8 cellular contexts compared by ENCODE assay signal in genomic region chr7:5527038-5527339, GRCh38. TPM values are rescaled to one million over a fixed set of nuclear protein-coding genes. Genes with fewer than 3 reads are reported as not detected.
DNase-seq lines count a peak whose midpoint lies in the region; FAIRE-seq and TF ChIP-seq lines count a peak whose summit lies in the region.
"Not testable (repeated sequence)": the region's sequence is repeated elsewhere in the genome, so short reads cannot be mapped to it uniquely, and the experiment has no call there.

No MANE protein-coding gene starts in this region.

- intact Hi-C loops in kidney (cut with DNase I): not testable (repeated sequence)

- TF ChIP-seq CTCF in BJ (IDR thresholded peaks at IDR 0.05; ENCODE audit: insufficient read depth, low read depth, low read length); H1 (IDR thresholded peaks at IDR 0.05; ENCODE audit: control extremely low read depth in 1 of 3, insufficient read depth in 1 of 3, low read depth in 1 of 3, low read length in 3 of 3); kidney (IDR thresholded peaks at IDR 0.05; ENCODE audit: borderline replicate concordance, extremely low read depth, insufficient read depth); neural crest cell (conservative IDR thresholded peaks at IDR 0.05): not testable (repeated sequence)

- not testable (repeated sequence) for H3K9ac ChIP-seq in HUES48 (ENCODE audit: low read depth, low read length); H1 (replicated peaks in 1 of 4; ENCODE audit: extremely low read depth in 1 of 4, low read depth in 3 of 4, low read length in 3 of 4)
- H3K9ac ChIP-seq in adipocyte (ENCODE audit: low read length) (peak overlapping the region; percentile 99), kidney (ENCODE audit: low read length in 2 of 2) (peak overlapping the region in 1 of 2 donors; percentile 96)

- not testable (repeated sequence) for H4K8ac ChIP-seq in H1 (ENCODE audit: extremely low read depth, insufficient read depth, low read length)

- H2BK5ac ChIP-seq in H1 (ENCODE audit: low read depth, low read length): 0 out of 2 replicates have a peak overlapping the region, but pooled peaks have one; percentile 35

- H3K4ac ChIP-seq in H1 (replicated peaks; ENCODE audit: insufficient read length, low read depth, low read length): not testable (repeated sequence)

- H3K27ac Mint-ChIP-seq in T-helper 2 cell treated with Interferon-gamma antibody and Interleukin-4, amounts not matched to agents 5 μg/mL and 100 μg/mL, for 36 hours: peak overlapping the region; percentile 99
- not testable (repeated sequence) for H3K27ac Mint-ChIP-seq in neural crest cell (ENCODE audit: unreplicated experiment)
- H3K27ac Mint-ChIP-seq in stimulated activated naive CD8-positive, alpha-beta T cell treated with anti-CD3 and anti-CD28 coated beads, Interleukin-15, Interleukin-2, amounts not matched to agents 100 ng/mL and 50 ng/mL, for 24 hours: peak overlapping the region; percentile 95

- H3K23ac ChIP-seq in H1 (ENCODE audit: insufficient read length): not testable (repeated sequence)

- not testable (repeated sequence) for H4K91ac ChIP-seq in H1 (replicated peaks; ENCODE audit: insufficient read length, low read length)

- H3K23me2 ChIP-seq in H1 (ENCODE audit: low read depth, low read length): peaks cover 19% of the 10 kb centered on the region

- not testable (repeated sequence) for H3K4me2 ChIP-seq in H1 (ENCODE audit: insufficient read depth in 1 of 2, low read depth in 2 of 2, low read length in 2 of 2)

- POLR2A ChIA-PET in BJ (lab: Charles Lee): not testable (repeated sequence)
- POLR2A ChIA-PET in H1 (lab: Charles Lee; ENCODE audit: partially characterized antibody): interaction anchor here (0.8 to 1.8 kb wide), 5 partner anchors 111 to 182 kb away, joined by 3 to 5 read pairs (median 3); no protein-coding TSS in a partner anchor

- not testable (repeated sequence) for H3K4me1 ChIP-seq in HUES48 (ENCODE audit: control insufficient read depth, insufficient read depth, low read length); adipocyte (ENCODE audit: control insufficient read depth, insufficient read depth, low read length)
- peaks cover 0 to 26% (median 17%) of the 10 kb centered on the region in 4 experiments; a peak in 6 of 7 replicates for H3K4me1 ChIP-seq in H1 (replicated peaks in 1 of 4; ENCODE audit: control insufficient read depth in 3 of 4, insufficient read depth in 4 of 4, low read length in 3 of 4)
- peaks cover 0 to 23% of the 10 kb centered on the region in 2 donors for H3K4me1 ChIP-seq in kidney (ENCODE audit: control insufficient read depth in 1 of 2, insufficient read depth in 1 of 2, low read depth in 1 of 2, low read length in 2 of 2)

- not testable (repeated sequence) for H3K14ac ChIP-seq in H1 (ENCODE audit: insufficient read length)

- H4K20me1 ChIP-seq in H1 (replicated peaks in 1 of 2; ENCODE audit: control insufficient read depth in 1 of 2, insufficient read depth in 2 of 2, low read length in 2 of 2): peaks cover 15 to 22% of the 10 kb centered on the region in 2 experiments

- TF ChIP-seq EP300 in H1 (IDR thresholded peaks at IDR 0.05; ENCODE audit: borderline replicate concordance in 1 of 2, low read depth in 2 of 2, low read length in 2 of 2): not testable (repeated sequence)

- not testable (repeated sequence) for H4K5ac ChIP-seq in H1 (ENCODE audit: insufficient read length, low read depth, low read length)

- not testable (repeated sequence) for H3K9me3 Mint-ChIP-seq in T-helper 2 cell treated with Interferon-gamma antibody and Interleukin-4, amounts not matched to agents 5 μg/mL and 100 μg/mL, for 36 hours; neural crest cell; stimulated activated naive CD8-positive, alpha-beta T cell treated with anti-CD3 and anti-CD28 coated beads, Interleukin-15, Interleukin-2, amounts not matched to agents 100 ng/mL and 50 ng/mL, for 24 hours

- H3K4me3 ChIP-seq in BJ (ENCODE audit: low read depth, low read length) (peak overlapping the region; percentile 89), HUES48 (ENCODE audit: low read depth, low read length) (peak overlapping the region; percentile 9; the same call in 1 of the 2 replicates), adipocyte (ENCODE audit: low read length) (peak overlapping the region; percentile 91), H1 (ENCODE audit: extremely low read depth in 1 of 4, insufficient read depth in 2 of 4, low read depth in 3 of 4, low read length in 4 of 4) (peak overlapping the region in 1 of 4 experiments; percentile 90; a peak in 2 of 8 replicates), kidney (ENCODE audit: low read length in 2 of 2) (peak overlapping the region in 1 of 2 donors; percentile 90)

- peaks cover 28% of the 10 kb centered on the region for H3K4me1 Mint-ChIP-seq in T-helper 2 cell treated with Interferon-gamma antibody and Interleukin-4, amounts not matched to agents 5 μg/mL and 100 μg/mL, for 36 hours (ENCODE audit: low read depth)
- peaks cover 71% of the 10 kb centered on the region for H3K4me1 Mint-ChIP-seq in neural crest cell
- peaks cover 47% of the 10 kb centered on the region for H3K4me1 Mint-ChIP-seq in stimulated activated naive CD8-positive, alpha-beta T cell treated with anti-CD3 and anti-CD28 coated beads, Interleukin-15, Interleukin-2, amounts not matched to agents 100 ng/mL and 50 ng/mL, for 24 hours (ENCODE audit: low read depth)

- CTCF ChIA-PET in BJ (lab: Yijun Ruan, JAX): interaction anchor here (3.0 kb wide), 1 partner anchor 32 kb away, joined by 23 read pairs; no protein-coding TSS in a partner anchor
- CTCF ChIA-PET in H1 (lab: Charles Lee; ENCODE audit: partially characterized antibody): interaction anchor here (1.4 kb wide), 1 partner anchor 138 kb away, joined by 3 read pairs; no protein-coding TSS in a partner anchor

- H2BK120ac ChIP-seq in H1 (replicated peaks; ENCODE audit: low read depth, low read length): not testable (repeated sequence)

- not testable (repeated sequence) for H2BK15ac ChIP-seq in H1 (ENCODE audit: low read length)

- peaks cover 8 to 35% of the 10 kb centered on the region in 2 experiments for H3K79me2 ChIP-seq in H1 (ENCODE audit: control insufficient read depth in 1 of 2, insufficient read depth in 2 of 2, low read length in 2 of 2)

- TF ChIP-seq RAD21 in H1 (IDR thresholded peaks at IDR 0.05 in 1 of 2, conservative IDR thresholded peaks at IDR 0.05 in 1 of 2; ENCODE audit: low read depth in 2 of 2, low read length in 2 of 2): not testable (repeated sequence)

- peak overlapping the region; percentile 68 for H3K27ac ChIP-seq in HUES48 (ENCODE audit: low read depth, low read length)
- 0 out of 2 replicates have a peak overlapping the region, but pooled peaks have one; percentile 24 for H3K27ac ChIP-seq in H1 (ENCODE audit: low read depth, low read length)
- peak overlapping the region; percentile 47 to 57 for H3K27ac ChIP-seq in kidney (ENCODE audit: low read depth in 2 of 2, low read length in 2 of 2)

- H2AK5ac ChIP-seq in H1 (ENCODE audit: low read depth, low read length): not testable (repeated sequence)

- not testable (repeated sequence) for H2AFZ ChIP-seq in H1 (ENCODE audit: low read length)

- H3K4me3 Mint-ChIP-seq in T-helper 2 cell treated with Interferon-gamma antibody and Interleukin-4, amounts not matched to agents 5 μg/mL and 100 μg/mL, for 36 hours: peak overlapping the region; percentile 100
- H3K4me3 Mint-ChIP-seq in neural crest cell: peak overlapping the region; percentile 93
- peak overlapping the region; percentile 99 for H3K4me3 Mint-ChIP-seq in stimulated activated naive CD8-positive, alpha-beta T cell treated with anti-CD3 and anti-CD28 coated beads, Interleukin-15, Interleukin-2, amounts not matched to agents 100 ng/mL and 50 ng/mL, for 24 hours

- peaks cover 55% of the 10 kb centered on the region for H3K36me3 Mint-ChIP-seq in T-helper 2 cell treated with Interferon-gamma antibody and Interleukin-4, amounts not matched to agents 5 μg/mL and 100 μg/mL, for 36 hours (ENCODE audit: low read depth)
- peaks cover 57% of the 10 kb centered on the region for H3K36me3 Mint-ChIP-seq in neural crest cell (ENCODE audit: low read depth)
- H3K36me3 Mint-ChIP-seq in stimulated activated naive CD8-positive, alpha-beta T cell treated with anti-CD3 and anti-CD28 coated beads, Interleukin-15, Interleukin-2, amounts not matched to agents 100 ng/mL and 50 ng/mL, for 24 hours (ENCODE audit: low read depth): peaks cover 58% of the 10 kb centered on the region

- H3K27me3 ChIP-seq in BJ (ENCODE audit: control insufficient read depth, insufficient read depth, low read length); HUES48 (ENCODE audit: control insufficient read depth, insufficient read depth, low read length); adipocyte (replicated peaks; ENCODE audit: control insufficient read depth, insufficient read depth, low read length); H1 (replicated peaks in 1 of 4; ENCODE audit: control insufficient read depth in 3 of 4, extremely low read depth in 1 of 4, insufficient read depth in 3 of 4, low read length in 3 of 4): not testable (repeated sequence)

- FAIRE-seq in H1 (lab: Jason Lieb, UNC); kidney (lab: Jason Lieb, UNC): not testable (repeated sequence)

- WGBS in H1 (ENCODE audit: extremely low coverage in 1 of 2, insufficient coverage in 1 of 2, insufficient read length in 1 of 2, insufficient replicate concordance in 2 of 2, low coverage in 1 of 2, low lambda C conversion rate in 2 of 2, missing lambda C conversion rate in 1 of 2), 2 experiments: 70% methylated on average over 1 of the region's 2 CpGs; no CpG with 5 or more reads in 1 of the 2 experiments

- H3K18ac ChIP-seq in H1 (ENCODE audit: extremely low read depth, low read length): not testable (repeated sequence)

- not testable (repeated sequence) for H3K56ac ChIP-seq in H1 (replicated peaks; ENCODE audit: insufficient read length, low read depth, low read length)

- H2BK12ac ChIP-seq in H1 (ENCODE audit: low read depth, low read length): not testable (repeated sequence)

- not testable (repeated sequence) for H3K9me3 ChIP-seq in HUES48 (ENCODE audit: control insufficient read depth, insufficient read depth, low read length); adipocyte (ENCODE audit: control insufficient read depth, low read length); H1 (ENCODE audit: insufficient read depth in 2 of 2, low read depth in 1 of 2, low read length in 1 of 2); kidney (ENCODE audit: control insufficient read depth in 1 of 2, low read length in 2 of 2)

- not testable (repeated sequence) for H3K79me1 ChIP-seq in H1 (ENCODE audit: low read depth, low read length)

- H3K27me3 Mint-ChIP-seq in T-helper 2 cell treated with Interferon-gamma antibody and Interleukin-4, amounts not matched to agents 5 μg/mL and 100 μg/mL, for 36 hours (ENCODE audit: low read depth); stimulated activated naive CD8-positive, alpha-beta T cell treated with anti-CD3 and anti-CD28 coated beads, Interleukin-15, Interleukin-2, amounts not matched to agents 100 ng/mL and 50 ng/mL, for 24 hours: not testable (repeated sequence)
- peaks cover 77% of the 10 kb centered on the region for H3K27me3 Mint-ChIP-seq in neural crest cell (ENCODE audit: low read depth)

- DNase-seq in BJ (ENCODE audit: low read depth); T-helper 2 cell treated with Interferon-gamma antibody and Interleukin-4, amounts not matched to agents 5 μg/mL and 100 μg/mL, for 36 hours (ENCODE audit: low spot score); adipocyte (ENCODE audit: low read depth); H1 (ENCODE audit: low read depth in 1 of 2, low spot score in 2 of 2); kidney; neural crest cell (ENCODE audit: low read depth, low spot score): not testable (repeated sequence)

- H3K36me3 ChIP-seq in BJ (ENCODE audit: control insufficient read depth, insufficient read depth, low read length) (peaks cover 34% of the 10 kb centered on the region), HUES48 (ENCODE audit: control insufficient read depth, insufficient read depth, low read length) (peaks cover 59% of the 10 kb centered on the region), adipocyte (ENCODE audit: control insufficient read depth, insufficient read depth, low read length, severe bottlenecking) (peaks cover 41% of the 10 kb centered on the region), H1 (ENCODE audit: control insufficient read depth in 2 of 4, insufficient read depth in 4 of 4, low read length in 3 of 4) (peaks cover 45 to 57% (median 52%) of the 10 kb centered on the region in 4 experiments), kidney (ENCODE audit: control insufficient read depth in 1 of 2, insufficient read depth in 2 of 2, low read length in 2 of 2) (peaks cover 24 to 41% of the 10 kb centered on the region in 2 donors)

- TF ChIP-seq POLR2A in H1 (IDR thresholded peaks at IDR 0.05; ENCODE audit: control extremely low read depth in 1 of 2, low read depth in 2 of 2, low read length in 2 of 2): not testable (repeated sequence)

- not testable (repeated sequence) for H2BK20ac ChIP-seq in H1 (ENCODE audit: low read length)

RNA-seq across cellular contexts. Expression of gene ACTB, which starts 3.4 kb away (rescaled TPM):
- 2,752 and 4,471 TPM in 2 replicates for polyA plus RNA-seq in BJ (2011; rRNA removed)
- polyA minus RNA-seq in BJ (2011; rRNA and poly(A)+ RNA removed): 6,075 and 10,455 TPM in 2 replicates
- total RNA-seq in H1 (2021; fragmentation: NEBNext Ultra II Directional; extraction: Animal tissue kit (Norgen Biotek cat#: 25700)): 5,193 and 5,434 TPM in 2 replicates
- 3,302 and 5,403 TPM in 2 replicates for polyA plus RNA-seq in H1 (2011; rRNA removed)
- polyA plus RNA-seq in H1 (2011; cell fraction: cytosol; rRNA removed): 2,071 TPM
- 4,500 TPM for polyA plus RNA-seq in H1 (2011; cell fraction: nucleus; rRNA removed)
- 6,137 to 6,485 TPM (median 6,195 TPM) in 4 replicates for polyA plus RNA-seq in H1 (2012, experiment 1 of 2)
- 10,957 TPM for polyA plus RNA-seq in H1 (2012, experiment 2 of 2)
- 8,552 TPM for polyA plus RNA-seq in H1 (2013, experiment 1 of 2)
- polyA plus RNA-seq in H1 (2013, experiment 2 of 2): 8,467 TPM
- 2,491 and 4,199 TPM in 2 replicates for polyA minus RNA-seq in H1 (2011; rRNA and poly(A)+ RNA removed)
- 2,951 TPM for polyA minus RNA-seq in H1 (2011; cell fraction: cytosol; rRNA and poly(A)+ RNA removed)
- polyA minus RNA-seq in H1 (2011; cell fraction: nucleus; rRNA and poly(A)+ RNA removed): 2,361 TPM
- total RNA-seq in kidney: 3,873 TPM
- 2,804 TPM for polyA plus RNA-seq in kidney (ENCODE audit: insufficient read depth, low read depth, low replicate concordance)
- total RNA-seq in neural crest cell: 4,381 and 4,551 TPM in 2 replicates

RNA-seq across cellular contexts. Expression of gene FBXL18, which starts 13.4 kb away (rescaled TPM):
- polyA plus RNA-seq in BJ (2011; rRNA removed): 3.6 and 6.3 TPM in 2 replicates
- polyA minus RNA-seq in BJ (2011; rRNA and poly(A)+ RNA removed): 4.8 and 5.7 TPM in 2 replicates
- total RNA-seq in H1 (2021; fragmentation: NEBNext Ultra II Directional; extraction: Animal tissue kit (Norgen Biotek cat#: 25700)): 18.9 and 19.4 TPM in 2 replicates
- 12.9 and 21.8 TPM in 2 replicates for polyA plus RNA-seq in H1 (2011; rRNA removed)
- 7.4 TPM for polyA plus RNA-seq in H1 (2011; cell fraction: cytosol; rRNA removed)
- polyA plus RNA-seq in H1 (2011; cell fraction: nucleus; rRNA removed): 15.0 TPM
- polyA plus RNA-seq in H1 (2012, experiment 1 of 2): 6.5 to 10.6 TPM (median 8.4 TPM) in 4 replicates
- 7.4 TPM for polyA plus RNA-seq in H1 (2012, experiment 2 of 2)
- 10.7 TPM for polyA plus RNA-seq in H1 (2013, experiment 1 of 2)
- 10.9 TPM for polyA plus RNA-seq in H1 (2013, experiment 2 of 2)
- 11.1 and 12.9 TPM in 2 replicates for polyA minus RNA-seq in H1 (2011; rRNA and poly(A)+ RNA removed)
- 13.1 TPM for polyA minus RNA-seq in H1 (2011; cell fraction: cytosol; rRNA and poly(A)+ RNA removed)
- polyA minus RNA-seq in H1 (2011; cell fraction: nucleus; rRNA and poly(A)+ RNA removed): 18.4 TPM
- total RNA-seq in kidney: 11.6 TPM
- 1.4 TPM for polyA plus RNA-seq in kidney (ENCODE audit: insufficient read depth, low read depth, low replicate concordance)
- 18.7 and 19.3 TPM in 2 replicates for total RNA-seq in neural crest cell
